ENCODE assay signal across 13 cellular contexts in genomic region chr9:137256839-137257238, GRCh38. TPM values are rescaled to one million over a fixed set of nuclear protein-coding genes. Genes with fewer than 3 reads are reported as not detected.
A peak's percentile ranks its signal among the peaks of the same experiment; 100 is the strongest.
DNase-seq lines count a peak whose midpoint lies in the region; ATAC-seq, FAIRE-seq and TF ChIP-seq lines count a peak whose summit lies in the region.
"Had no signal": no experiment of that assay in that cellular context is flagged by ENCODE, and none has a peak within 500 bp of the region (broad histone marks: within the 10 kb centered on the region; RNA-seq: fewer than 3 reads in every experiment).

No MANE protein-coding gene starts in this region.

- H3K4me3 Mint-ChIP-seq in activated CD4-positive, alpha-beta T cell treated with anti-CD3 and anti-CD28 coated beads, Interleukin-2, amount 10 ng/mL, durations not matched to agents 24 days and 14 days, result peak overlapping the region; percentile 87
- peak overlapping the region; percentile 84 for H3K4me3 Mint-ChIP-seq in progenitor cell of endocrine pancreas (ENCODE audit: low read depth)

- no peaks in the 10 kb centered on the region for H3K9me3 ChIP-seq in Panc1 (ENCODE audit: control insufficient read depth, insufficient read depth, low read depth, low read length)
- no peaks in the 10 kb centered on the region for H3K9me3 ChIP-seq in duodenal mucosa (ENCODE audit: control insufficient read depth in 1 of 2, low read length in 2 of 2)
- no peaks in the 10 kb centered on the region for H3K9me3 ChIP-seq in adrenal gland (replicated peaks in 1 of 3)

- WGBS in adrenal gland, 4 donors, result 91 to 93% (median 92%) methylated on average over 7 to 14 of the region's 14 CpGs

- POLR2A ChIA-PET in Panc1 (lab: Charles Lee), result no interaction called here

- H3K4me1 Mint-ChIP-seq in activated CD4-positive, alpha-beta T cell treated with anti-CD3 and anti-CD28 coated beads, Interleukin-2, amount 10 ng/mL, durations not matched to agents 24 days and 14 days, result peaks cover 13% of the 10 kb centered on the region
- H3K4me1 Mint-ChIP-seq in progenitor cell of endocrine pancreas (ENCODE audit: low read depth), result peaks cover 7% of the 10 kb centered on the region

- BruUV-seq in Panc1 (replicated peaks; lab: Mats Ljungman, UMichigan), result no TSS peak

- H3K4me1 ChIP-seq in Panc1 (ENCODE audit: control insufficient read depth, insufficient read depth, low read length), result peaks cover 16% of the 10 kb centered on the region
- peaks cover 21 to 33% of the 10 kb centered on the region in 2 donors for H3K4me1 ChIP-seq in duodenal mucosa (ENCODE audit: control insufficient read depth in 1 of 2, insufficient read depth in 2 of 2, low read length in 2 of 2)
- H3K4me1 ChIP-seq in adrenal gland (replicated peaks in 1 of 2), result peaks cover 14 to 26% of the 10 kb centered on the region in 2 donors

- intact Hi-C loops in activated CD4-positive, alpha-beta T cell treated with anti-CD3 and anti-CD28 coated beads, Interleukin-2, amount 10 ng/mL, durations not matched to agents 24 days and 14 days (cut with micrococcal nuclease), result no loop called here
- intact Hi-C loops in Panc1 (cut with micrococcal nuclease; ENCODE audit: unreplicated experiment) (no loop called here), adrenal gland (cut with DNase I) (no loop called here)

- DNase-seq in activated CD4-positive, alpha-beta T cell treated with anti-CD3 and anti-CD28 coated beads, Interleukin-2, amount 10 ng/mL, durations not matched to agents 24 days and 14 days, result no peak
- no peak for DNase-seq in activated CD4-positive, alpha-beta T cell treated with anti-CD3 and anti-CD28 coated beads, Interleukin-2, amount 50 U/mL, for 4 hours
- no peak for DNase-seq in Panc1 (ENCODE audit: low read depth, low spot score)
- no peak for DNase-seq in progenitor cell of endocrine pancreas (ENCODE audit: low spot score, unreplicated experiment)
- DNase-seq in adrenal gland, result no peak
- no peak for DNase-seq in GM12892 (ENCODE audit: insufficient read length)
- DNase-seq: activated effector memory CD4-positive, alpha-beta T cell treated with Interleukin-2 at 50 U/mL for 16 hours; NCI-H2227 treated with DMSO at 0.1 percent for 48 hours had no signal

- H3K9me3 Mint-ChIP-seq in activated CD4-positive, alpha-beta T cell treated with anti-CD3 and anti-CD28 coated beads, Interleukin-2, amount 10 ng/mL, durations not matched to agents 24 days and 14 days, result no peaks in the 10 kb centered on the region
- H3K9me3 Mint-ChIP-seq in progenitor cell of endocrine pancreas (ENCODE audit: low read depth), result no peaks in the 10 kb centered on the region

- H3K4me3 ChIP-seq in Panc1 (ENCODE audit: low read depth in 2 of 2, low read length in 2 of 2) (peak overlapping the region; percentile 72 to 78), duodenal mucosa (ENCODE audit: low read depth in 1 of 2, low read length in 2 of 2) (peak overlapping the region; percentile 84 to 93), adrenal gland (no peak overlapping the region)

- H3K27me3 Mint-ChIP-seq in activated CD4-positive, alpha-beta T cell treated with anti-CD3 and anti-CD28 coated beads, Interleukin-2, amount 10 ng/mL, durations not matched to agents 24 days and 14 days, result peaks cover 1% of the 10 kb centered on the region
- no peaks in the 10 kb centered on the region for H3K27me3 Mint-ChIP-seq in progenitor cell of endocrine pancreas

- ATAC-seq in Panc1 (no peak), HG02870 (IDR thresholded peaks at IDR 0.05; ENCODE audit: unreplicated experiment) (no peak)
- ATAC-seq: sciatic nerve had no signal

- no peak overlapping the region for H3K27ac Mint-ChIP-seq in activated CD4-positive, alpha-beta T cell treated with anti-CD3 and anti-CD28 coated beads, Interleukin-2, amount 10 ng/mL, durations not matched to agents 24 days and 14 days
- no peak overlapping the region for H3K27ac Mint-ChIP-seq in progenitor cell of endocrine pancreas

- H3K9ac ChIP-seq in duodenal mucosa (ENCODE audit: low read depth in 1 of 2, low read length in 2 of 2), result no peak overlapping the region

- TF ChIP-seq POLR2A in adrenal gland (IDR thresholded peaks at IDR 0.05) (no peak), GM12892 (IDR thresholded peaks at IDR 0.05; ENCODE audit: low read depth, low read length) (no peak)

- 0 out of 2 replicates have a peak overlapping the region, but pooled peaks have one; percentile 82 for H3K27ac ChIP-seq in Panc1 (ENCODE audit: low read length)
- no peak overlapping the region for H3K27ac ChIP-seq in duodenal mucosa (ENCODE audit: low read depth, low read length)
- no peak overlapping the region for H3K27ac ChIP-seq in adrenal gland

- FAIRE-seq in GM12892 (lab: Jason Lieb, UNC), result no peak
- FAIRE-seq: HTR-8/SVneo had no signal

- in situ Hi-C loops in Panc1 (cut with HindIII; ENCODE audit: low pct_unique_long_range_greater_than_20kb, low sequenced_read_pairs), result no loop called here

- H3K36me3 ChIP-seq in Panc1 (ENCODE audit: control insufficient read depth, insufficient read depth, low read length) (peaks cover 3% of the 10 kb centered on the region; the same call in 1 of the 2 replicates), duodenal mucosa (ENCODE audit: control insufficient read depth in 1 of 2, insufficient read depth in 2 of 2, low read length in 2 of 2) (peaks cover 5 to 21% of the 10 kb centered on the region in 2 donors), adrenal gland (replicated peaks in 1 of 2) (peaks cover 0 to 15% of the 10 kb centered on the region in 2 donors)

- CTCF ChIA-PET in Panc1 (lab: Charles Lee), result no interaction called here

- H3K27me3 ChIP-seq in Panc1 (ENCODE audit: control insufficient read depth, insufficient read depth, low read length) (no peaks in the 10 kb centered on the region), duodenal mucosa (ENCODE audit: control insufficient read depth in 1 of 2, insufficient read depth in 2 of 2, low read length in 2 of 2) (no peaks in the 10 kb centered on the region), adrenal gland (no peaks in the 10 kb centered on the region)

- peaks cover 15% of the 10 kb centered on the region for H3K36me3 Mint-ChIP-seq in activated CD4-positive, alpha-beta T cell treated with anti-CD3 and anti-CD28 coated beads, Interleukin-2, amount 10 ng/mL, durations not matched to agents 24 days and 14 days (ENCODE audit: low read depth)
- H3K36me3 Mint-ChIP-seq in progenitor cell of endocrine pancreas (ENCODE audit: insufficient read depth), result peaks cover 5% of the 10 kb centered on the region

- TF ChIP-seq CTCF in Panc1 (IDR thresholded peaks at IDR 0.05), result no peak
- no peak for TF ChIP-seq CTCF in progenitor cell of endocrine pancreas (IDR thresholded peaks at IDR 0.05; ENCODE audit: unreplicated experiment)
- TF ChIP-seq CTCF in adrenal gland (IDR thresholded peaks at IDR 0.05), result no peak

RNA-seq across cellular contexts. Expression of gene NELFB, which starts 1.7 kb away (rescaled TPM):
- total RNA-seq in activated CD4-positive, alpha-beta T cell treated with anti-CD3 and anti-CD28 coated beads, Interleukin-2, amount 10 ng/mL, durations not matched to agents 24 days and 14 days, result 72.4 and 75.3 TPM in 2 replicates
- total RNA-seq in Panc1 (2021; ENCODE audit: unreplicated experiment) (62.4 TPM), progenitor cell of endocrine pancreas (62.3 and 63.3 TPM in 2 replicates), adrenal gland (10 to 100 TPM; 28.0 to 56.3 (median 41.1) TPM)
- polyA plus RNA-seq in Panc1 (2012; ENCODE audit: insufficient read length), result 94.0 TPM
- 10 to 100 TPM; 10.9 to 48.3 (median 19.6) TPM for polyA plus RNA-seq in adrenal gland
- 21.8 TPM for polyA plus RNA-seq in GM12892 (2012; ENCODE audit: missing spikeins)

RNA-seq across cellular contexts. Expression of gene STPG3, which starts 5.8 kb away (rescaled TPM):
- 0.54 and 0.99 TPM in 2 replicates for total RNA-seq in activated CD4-positive, alpha-beta T cell treated with anti-CD3 and anti-CD28 coated beads, Interleukin-2, amount 10 ng/mL, durations not matched to agents 24 days and 14 days
- total RNA-seq in Panc1 (2021; ENCODE audit: unreplicated experiment) (0.26 TPM), progenitor cell of endocrine pancreas (not detected in 2 replicates), adrenal gland (1 to 10 TPM in 1 of 8 donors, under 1 TPM in 1, not detected in 6; 0.25 to 3.1 TPM)
- polyA plus RNA-seq in Panc1 (2012; ENCODE audit: insufficient read length), result 0.28 TPM
- polyA plus RNA-seq in adrenal gland, result under 1 TPM in 1 of 3 donors, not detected in 2; 0.32 TPM
- 0.57 TPM for polyA plus RNA-seq in GM12892 (2012; ENCODE audit: missing spikeins)
- total RNA-seq: liver, sciatic nerve had no signal
- polyA plus RNA-seq: liver had no signal

RNA-seq across cellular contexts. Expression of gene TUBB4B, which starts 15.8 kb away (rescaled TPM):
- total RNA-seq in activated CD4-positive, alpha-beta T cell treated with anti-CD3 and anti-CD28 coated beads, Interleukin-2, amount 10 ng/mL, durations not matched to agents 24 days and 14 days, result 292 and 299 TPM in 2 replicates
- total RNA-seq in Panc1 (2021; ENCODE audit: unreplicated experiment) (265 TPM), progenitor cell of endocrine pancreas (233 and 245 TPM in 2 replicates), adrenal gland (100 to 1,000 TPM in 6 of 8 donors, 10 to 100 TPM in 2; 69.9 to 362 (median 129) TPM)
- 313 TPM for polyA plus RNA-seq in Panc1 (2012; ENCODE audit: insufficient read length)
- 100 to 1,000 TPM; 105 to 211 (median 200) TPM for polyA plus RNA-seq in adrenal gland
- 96.6 TPM for polyA plus RNA-seq in GM12892 (2012; ENCODE audit: missing spikeins)

RNA-seq across cellular contexts. Expression of gene TOR4A, which starts 20.7 kb away (rescaled TPM):
- 10.3 and 11.4 TPM in 2 replicates for total RNA-seq in activated CD4-positive, alpha-beta T cell treated with anti-CD3 and anti-CD28 coated beads, Interleukin-2, amount 10 ng/mL, durations not matched to agents 24 days and 14 days
- total RNA-seq in Panc1 (2021; ENCODE audit: unreplicated experiment) (37.1 TPM), progenitor cell of endocrine pancreas (8.0 and 8.5 TPM in 2 replicates), adrenal gland (10 to 100 TPM in 5 of 8 donors, 1 to 10 TPM in 3; 6.8 to 21.5 (median 13.8) TPM)
- 33.1 TPM for polyA plus RNA-seq in Panc1 (2012; ENCODE audit: insufficient read length)
- polyA plus RNA-seq in adrenal gland, result 1 to 10 TPM in 2 of 3 donors, under 1 TPM in 1; 0.49 to 1.4 (median 1.3) TPM
- 2.1 TPM for polyA plus RNA-seq in GM12892 (2012; ENCODE audit: missing spikeins)

RNA-seq across cellular contexts. Expression of gene SLC34A3, which starts 26.1 kb away (rescaled TPM):
- total RNA-seq in activated CD4-positive, alpha-beta T cell treated with anti-CD3 and anti-CD28 coated beads, Interleukin-2, amount 10 ng/mL, durations not matched to agents 24 days and 14 days, result not detected in 2 replicates
- total RNA-seq in Panc1 (2021; ENCODE audit: unreplicated experiment) (not detected), progenitor cell of endocrine pancreas (0.26 and 0.27 TPM in 2 replicates), adrenal gland (not detected)
- polyA plus RNA-seq in Panc1 (2012; ENCODE audit: insufficient read length), result 0.78 TPM
- not detected for polyA plus RNA-seq in adrenal gland
- polyA plus RNA-seq in GM12892 (2012; ENCODE audit: missing spikeins), result not detected
- total RNA-seq: liver, sciatic nerve had no signal
- polyA plus RNA-seq: liver had no signal

Comparison
In these comparisons a context has a peak if more than half of its experiments do, and no peak if none do; other contexts are left out.
1. H3K4me3 ChIP-seq: peak in Panc1 (2 of 2) and duodenal mucosa (2 of 2); none in adrenal gland (0 of 4).